Comparison of ENCODE assay signal across 1 cellular context in the genomic region with DNA sequence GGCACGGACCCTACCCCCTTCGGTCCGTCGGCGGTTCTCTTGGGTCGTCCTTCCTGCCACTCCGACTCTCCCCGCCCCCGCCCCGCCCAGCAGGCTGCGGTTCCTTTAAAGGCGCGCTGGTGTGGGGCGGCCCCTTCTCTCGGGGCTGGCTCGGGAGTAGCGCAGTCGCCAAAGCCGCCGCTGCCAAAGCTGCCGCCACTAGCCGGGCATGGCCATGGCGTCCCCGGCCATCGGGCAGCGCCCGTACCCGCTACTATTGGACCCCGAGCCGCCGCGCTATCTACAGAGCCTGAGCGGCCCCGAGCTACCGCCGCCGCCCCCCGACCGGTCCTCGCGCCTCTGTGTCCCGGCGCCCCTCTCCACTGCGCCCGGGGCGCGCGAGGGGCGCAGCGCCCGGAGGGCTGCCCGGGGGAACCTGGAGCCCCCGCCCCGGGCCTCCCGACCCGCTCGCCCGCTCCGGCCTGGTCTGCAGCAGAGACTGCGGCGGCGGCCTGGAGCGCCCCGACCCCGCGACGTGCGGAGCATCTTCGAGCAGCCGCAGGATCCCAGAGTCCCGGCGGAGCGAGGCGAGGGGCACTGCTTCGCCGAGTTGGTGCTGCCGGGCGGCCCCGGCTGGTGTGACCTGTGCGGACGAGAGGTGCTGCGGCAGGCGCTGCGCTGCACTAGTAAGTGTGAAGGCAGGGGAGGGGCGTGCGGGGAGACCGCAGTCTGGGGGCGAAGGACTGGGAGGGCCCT.
A peak's percentile ranks its signal among the peaks of the same experiment; 100 is the strongest.
TF ChIP-seq lines count a peak whose summit lies in the region.

A gene with protein sequence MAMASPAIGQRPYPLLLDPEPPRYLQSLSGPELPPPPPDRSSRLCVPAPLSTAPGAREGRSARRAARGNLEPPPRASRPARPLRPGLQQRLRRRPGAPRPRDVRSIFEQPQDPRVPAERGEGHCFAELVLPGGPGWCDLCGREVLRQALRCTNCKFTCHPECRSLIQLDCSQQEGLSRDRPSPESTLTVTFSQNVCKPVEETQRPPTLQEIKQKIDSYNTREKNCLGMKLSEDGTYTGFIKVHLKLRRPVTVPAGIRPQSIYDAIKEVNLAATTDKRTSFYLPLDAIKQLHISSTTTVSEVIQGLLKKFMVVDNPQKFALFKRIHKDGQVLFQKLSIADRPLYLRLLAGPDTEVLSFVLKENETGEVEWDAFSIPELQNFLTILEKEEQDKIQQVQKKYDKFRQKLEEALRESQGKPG (plus strand): TSS at position 137 of the 735 bp plus-strand sequence. CDS start 72 bp downstream, at position 209.

TF ChIP-seq in K562, 482 proteins besides CTCF, POLR2A, EP300 and RAD21 (continued from another document and continues in another):
- no peak for TF ChIP-seq ETV5 (CRISPR knock-in tag; IDR thresholded peaks at IDR 0.05; ENCODE audit: low read depth)
- TF ChIP-seq SUPT5H (IDR thresholded peaks at IDR 0.05), result no peak; the same call in 1 of the 2 replicates
- TF ChIP-seq, protein P1, sequence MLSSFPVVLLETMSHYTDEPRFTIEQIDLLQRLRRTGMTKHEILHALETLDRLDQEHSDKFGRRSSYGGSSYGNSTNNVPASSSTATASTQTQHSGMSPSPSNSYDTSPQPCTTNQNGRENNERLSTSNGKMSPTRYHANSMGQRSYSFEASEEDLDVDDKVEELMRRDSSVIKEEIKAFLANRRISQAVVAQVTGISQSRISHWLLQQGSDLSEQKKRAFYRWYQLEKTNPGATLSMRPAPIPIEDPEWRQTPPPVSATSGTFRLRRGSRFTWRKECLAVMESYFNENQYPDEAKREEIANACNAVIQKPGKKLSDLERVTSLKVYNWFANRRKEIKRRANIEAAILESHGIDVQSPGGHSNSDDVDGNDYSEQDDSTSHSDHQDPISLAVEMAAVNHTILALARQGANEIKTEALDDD (IDR thresholded peaks at IDR 0.05), result no peak
- TF ChIP-seq ELF4 (CRISPR knock-in tag; IDR thresholded peaks at IDR 0.05), result no peak
- no peak for TF ChIP-seq BRD9 (IDR thresholded peaks at IDR 0.05; ENCODE audit: low read depth, partially characterized antibody)
- TF ChIP-seq GTF2F1 (IDR thresholded peaks at IDR 0.05; ENCODE audit: low read depth, low read length), result no peak
- no peak for TF ChIP-seq BHLHE40 (IDR thresholded peaks at IDR 0.05; ENCODE audit: low read length)
- TF ChIP-seq DMBX1 (CRISPR knock-in tag; IDR thresholded peaks at IDR 0.05; ENCODE audit: borderline replicate concordance), result no peak
- TF ChIP-seq CAMTA2 (CRISPR knock-in tag; conservative IDR thresholded peaks at IDR 0.05), result no peak
- TF ChIP-seq ZNF197 (CRISPR knock-in tag; IDR thresholded peaks at IDR 0.05; ENCODE audit: low read depth), result no peak
- TF ChIP-seq, protein P2, sequence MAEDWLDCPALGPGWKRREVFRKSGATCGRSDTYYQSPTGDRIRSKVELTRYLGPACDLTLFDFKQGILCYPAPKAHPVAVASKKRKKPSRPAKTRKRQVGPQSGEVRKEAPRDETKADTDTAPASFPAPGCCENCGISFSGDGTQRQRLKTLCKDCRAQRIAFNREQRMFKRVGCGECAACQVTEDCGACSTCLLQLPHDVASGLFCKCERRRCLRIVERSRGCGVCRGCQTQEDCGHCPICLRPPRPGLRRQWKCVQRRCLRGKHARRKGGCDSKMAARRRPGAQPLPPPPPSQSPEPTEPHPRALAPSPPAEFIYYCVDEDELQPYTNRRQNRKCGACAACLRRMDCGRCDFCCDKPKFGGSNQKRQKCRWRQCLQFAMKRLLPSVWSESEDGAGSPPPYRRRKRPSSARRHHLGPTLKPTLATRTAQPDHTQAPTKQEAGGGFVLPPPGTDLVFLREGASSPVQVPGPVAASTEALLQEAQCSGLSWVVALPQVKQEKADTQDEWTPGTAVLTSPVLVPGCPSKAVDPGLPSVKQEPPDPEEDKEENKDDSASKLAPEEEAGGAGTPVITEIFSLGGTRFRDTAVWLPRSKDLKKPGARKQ (CRISPR knock-in tag; IDR thresholded peaks at IDR 0.05), result no peak
- no peak for TF ChIP-seq ZNF146 (CRISPR knock-in tag; IDR thresholded peaks at IDR 0.05; ENCODE audit: unreplicated experiment)
- TF ChIP-seq, protein P3, sequence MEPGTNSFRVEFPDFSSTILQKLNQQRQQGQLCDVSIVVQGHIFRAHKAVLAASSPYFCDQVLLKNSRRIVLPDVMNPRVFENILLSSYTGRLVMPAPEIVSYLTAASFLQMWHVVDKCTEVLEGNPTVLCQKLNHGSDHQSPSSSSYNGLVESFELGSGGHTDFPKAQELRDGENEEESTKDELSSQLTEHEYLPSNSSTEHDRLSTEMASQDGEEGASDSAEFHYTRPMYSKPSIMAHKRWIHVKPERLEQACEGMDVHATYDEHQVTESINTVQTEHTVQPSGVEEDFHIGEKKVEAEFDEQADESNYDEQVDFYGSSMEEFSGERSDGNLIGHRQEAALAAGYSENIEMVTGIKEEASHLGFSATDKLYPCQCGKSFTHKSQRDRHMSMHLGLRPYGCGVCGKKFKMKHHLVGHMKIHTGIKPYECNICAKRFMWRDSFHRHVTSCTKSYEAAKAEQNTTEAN (CRISPR knock-in tag; IDR thresholded peaks at IDR 0.05), result 0 out of 2 replicates have a peak, but pooled peaks have one; percentile 0
- no peak for TF ChIP-seq JUNB (CRISPR knock-in tag; conservative IDR thresholded peaks at IDR 0.05)
- TF ChIP-seq PHF20 (IDR thresholded peaks at IDR 0.05; ENCODE audit: partially characterized antibody), result no peak
- no peak for TF ChIP-seq TAF9B (IDR thresholded peaks at IDR 0.05; ENCODE audit: partially characterized antibody)
- TF ChIP-seq, protein P4, sequence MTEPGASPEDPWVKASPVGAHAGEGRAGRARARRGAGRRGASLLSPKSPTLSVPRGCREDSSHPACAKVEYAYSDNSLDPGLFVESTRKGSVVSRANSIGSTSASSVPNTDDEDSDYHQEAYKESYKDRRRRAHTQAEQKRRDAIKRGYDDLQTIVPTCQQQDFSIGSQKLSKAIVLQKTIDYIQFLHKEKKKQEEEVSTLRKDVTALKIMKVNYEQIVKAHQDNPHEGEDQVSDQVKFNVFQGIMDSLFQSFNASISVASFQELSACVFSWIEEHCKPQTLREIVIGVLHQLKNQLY (CRISPR knock-in tag; conservative IDR thresholded peaks at IDR 0.05), result no peak
- TF ChIP-seq, protein P5, sequence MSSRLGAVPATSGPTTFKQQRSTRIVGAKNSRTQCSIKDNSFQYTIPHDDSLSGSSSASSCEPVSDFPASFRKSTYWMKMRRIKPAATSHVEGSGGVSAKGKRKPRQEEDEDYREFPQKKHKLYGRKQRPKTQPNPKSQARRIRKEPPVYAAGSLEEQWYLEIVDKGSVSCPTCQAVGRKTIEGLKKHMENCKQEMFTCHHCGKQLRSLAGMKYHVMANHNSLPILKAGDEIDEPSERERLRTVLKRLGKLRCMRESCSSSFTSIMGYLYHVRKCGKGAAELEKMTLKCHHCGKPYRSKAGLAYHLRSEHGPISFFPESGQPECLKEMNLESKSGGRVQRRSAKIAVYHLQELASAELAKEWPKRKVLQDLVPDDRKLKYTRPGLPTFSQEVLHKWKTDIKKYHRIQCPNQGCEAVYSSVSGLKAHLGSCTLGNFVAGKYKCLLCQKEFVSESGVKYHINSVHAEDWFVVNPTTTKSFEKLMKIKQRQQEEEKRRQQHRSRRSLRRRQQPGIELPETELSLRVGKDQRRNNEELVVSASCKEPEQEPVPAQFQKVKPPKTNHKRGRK (tag; IDR thresholded peaks at IDR 0.05), result no peak
- peak; percentile 14; the same call in 1 of the 2 replicates for TF ChIP-seq CREM (IDR thresholded peaks at IDR 0.05; ENCODE audit: low read depth)
- TF ChIP-seq, protein P6, sequence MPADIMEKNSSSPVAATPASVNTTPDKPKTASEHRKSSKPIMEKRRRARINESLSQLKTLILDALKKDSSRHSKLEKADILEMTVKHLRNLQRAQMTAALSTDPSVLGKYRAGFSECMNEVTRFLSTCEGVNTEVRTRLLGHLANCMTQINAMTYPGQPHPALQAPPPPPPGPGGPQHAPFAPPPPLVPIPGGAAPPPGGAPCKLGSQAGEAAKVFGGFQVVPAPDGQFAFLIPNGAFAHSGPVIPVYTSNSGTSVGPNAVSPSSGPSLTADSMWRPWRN (IDR thresholded peaks at IDR 0.05; ENCODE audit: low read depth), result no peak
- TF ChIP-seq ZNF224 (CRISPR knock-in tag; IDR thresholded peaks at IDR 0.05), result no peak
- TF ChIP-seq FOXM1 (IDR thresholded peaks at IDR 0.05; ENCODE audit: low read depth), result no peak
- TF ChIP-seq FOXM1 (CRISPR knock-in tag; IDR thresholded peaks at IDR 0.05; ENCODE audit: low read depth), result 0 out of 2 replicates have a peak, but pooled peaks have one; percentile 9
- TF ChIP-seq YBX1 (IDR thresholded peaks at IDR 0.05), result no peak
- TF ChIP-seq SAP30 (IDR thresholded peaks at IDR 0.05; ENCODE audit: borderline replicate concordance, insufficient read depth, low read depth, low read length, poor library complexity, severe bottlenecking), result no peak
- TF ChIP-seq, protein P7, sequence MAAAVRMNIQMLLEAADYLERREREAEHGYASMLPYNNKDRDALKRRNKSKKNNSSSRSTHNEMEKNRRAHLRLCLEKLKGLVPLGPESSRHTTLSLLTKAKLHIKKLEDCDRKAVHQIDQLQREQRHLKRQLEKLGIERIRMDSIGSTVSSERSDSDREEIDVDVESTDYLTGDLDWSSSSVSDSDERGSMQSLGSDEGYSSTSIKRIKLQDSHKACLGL (CRISPR knock-in tag; IDR thresholded peaks at IDR 0.05; ENCODE audit: borderline replicate concordance, poor library complexity, severe bottlenecking), result no peak
- TF ChIP-seq, protein P8, sequence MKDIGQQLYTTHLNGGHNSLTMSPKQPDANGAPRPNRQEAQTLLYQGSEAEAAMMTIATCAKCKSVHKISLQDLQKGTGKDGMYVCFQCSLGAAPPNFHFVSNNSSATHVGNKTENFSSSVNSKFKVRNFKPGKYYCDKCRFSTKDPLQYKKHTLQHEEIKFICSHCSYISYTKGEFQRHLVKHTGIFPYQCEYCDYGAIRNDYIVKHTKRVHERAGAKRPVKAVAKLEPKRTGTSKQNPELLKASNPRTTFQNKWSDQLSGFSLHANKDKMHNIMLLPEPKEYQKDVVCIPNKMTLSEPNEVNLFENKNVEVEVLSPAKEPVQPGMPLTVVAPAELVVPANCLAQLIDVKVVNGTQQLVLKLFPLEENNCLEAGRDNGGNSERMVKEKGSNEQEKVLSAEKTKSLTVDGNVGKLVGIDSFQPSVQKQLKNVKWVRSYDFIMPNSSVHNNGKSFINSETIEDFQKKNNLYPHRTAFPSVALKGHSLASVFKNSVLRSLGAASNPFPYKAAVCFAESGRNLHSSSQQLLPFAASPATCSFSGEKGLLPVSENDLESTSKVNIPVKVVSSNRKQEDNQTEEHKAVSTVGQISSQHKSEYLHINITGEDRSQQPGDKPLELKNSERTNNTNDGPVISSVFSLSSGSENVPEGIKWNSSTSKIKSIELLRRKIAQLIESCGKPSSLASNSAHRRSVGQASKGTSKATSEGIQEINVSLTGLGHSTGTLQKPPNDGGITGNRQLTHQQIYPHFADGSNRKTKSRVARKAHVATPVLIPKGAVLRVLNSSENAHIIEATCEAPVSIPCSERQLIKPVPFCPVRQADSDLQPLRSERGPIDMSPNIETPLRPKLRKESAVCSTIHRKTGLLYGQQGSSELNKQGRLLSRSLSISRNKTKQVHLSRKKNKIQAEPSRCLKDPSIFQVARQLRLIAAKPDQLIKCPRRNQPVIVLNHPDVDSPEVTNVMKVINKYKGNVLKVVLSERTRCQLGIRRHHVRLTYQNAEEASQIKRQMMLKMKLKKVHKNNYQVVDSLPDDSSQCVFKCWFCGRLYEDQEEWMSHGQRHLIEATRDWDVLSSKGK (CRISPR knock-in tag; IDR thresholded peaks at IDR 0.05), result no peak
- TF ChIP-seq, protein P9, sequence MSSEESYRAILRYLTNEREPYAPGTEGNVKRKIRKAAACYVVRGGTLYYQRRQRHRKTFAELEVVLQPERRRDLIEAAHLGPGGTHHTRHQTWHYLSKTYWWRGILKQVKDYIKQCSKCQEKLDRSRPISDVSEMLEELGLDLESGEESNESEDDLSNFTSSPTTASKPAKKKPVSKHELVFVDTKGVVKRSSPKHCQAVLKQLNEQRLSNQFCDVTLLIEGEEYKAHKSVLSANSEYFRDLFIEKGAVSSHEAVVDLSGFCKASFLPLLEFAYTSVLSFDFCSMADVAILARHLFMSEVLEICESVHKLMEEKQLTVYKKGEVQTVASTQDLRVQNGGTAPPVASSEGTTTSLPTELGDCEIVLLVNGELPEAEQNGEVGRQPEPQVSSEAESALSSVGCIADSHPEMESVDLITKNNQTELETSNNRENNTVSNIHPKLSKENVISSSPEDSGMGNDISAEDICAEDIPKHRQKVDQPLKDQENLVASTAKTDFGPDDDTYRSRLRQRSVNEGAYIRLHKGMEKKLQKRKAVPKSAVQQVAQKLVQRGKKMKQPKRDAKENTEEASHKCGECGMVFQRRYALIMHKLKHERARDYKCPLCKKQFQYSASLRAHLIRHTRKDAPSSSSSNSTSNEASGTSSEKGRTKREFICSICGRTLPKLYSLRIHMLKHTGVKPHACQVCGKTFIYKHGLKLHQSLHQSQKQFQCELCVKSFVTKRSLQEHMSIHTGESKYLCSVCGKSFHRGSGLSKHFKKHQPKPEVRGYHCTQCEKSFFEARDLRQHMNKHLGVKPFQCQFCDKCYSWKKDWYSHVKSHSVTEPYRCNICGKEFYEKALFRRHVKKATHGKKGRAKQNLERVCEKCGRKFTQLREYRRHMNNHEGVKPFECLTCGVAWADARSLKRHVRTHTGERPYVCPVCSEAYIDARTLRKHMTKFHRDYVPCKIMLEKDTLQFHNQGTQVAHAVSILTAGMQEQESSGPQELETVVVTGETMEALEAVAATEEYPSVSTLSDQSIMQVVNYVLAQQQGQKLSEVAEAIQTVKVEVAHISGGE (CRISPR knock-in tag; IDR thresholded peaks at IDR 0.05), result no peak
- no peak for TF ChIP-seq HDAC1 (IDR thresholded peaks at IDR 0.05)
- no peak for TF ChIP-seq RFX5 (IDR thresholded peaks at IDR 0.05; ENCODE audit: low read depth, low read length)
- TF ChIP-seq ZNF436 (CRISPR knock-in tag; IDR thresholded peaks at IDR 0.05), result no peak
- TF ChIP-seq ZNF695 (CRISPR knock-in tag; IDR thresholded peaks at IDR 0.05), result no peak
- TF ChIP-seq SRSF9 (IDR thresholded peaks at IDR 0.05; ENCODE audit: borderline replicate concordance, low read depth, low read length), result no peak
- TF ChIP-seq, protein P10, sequence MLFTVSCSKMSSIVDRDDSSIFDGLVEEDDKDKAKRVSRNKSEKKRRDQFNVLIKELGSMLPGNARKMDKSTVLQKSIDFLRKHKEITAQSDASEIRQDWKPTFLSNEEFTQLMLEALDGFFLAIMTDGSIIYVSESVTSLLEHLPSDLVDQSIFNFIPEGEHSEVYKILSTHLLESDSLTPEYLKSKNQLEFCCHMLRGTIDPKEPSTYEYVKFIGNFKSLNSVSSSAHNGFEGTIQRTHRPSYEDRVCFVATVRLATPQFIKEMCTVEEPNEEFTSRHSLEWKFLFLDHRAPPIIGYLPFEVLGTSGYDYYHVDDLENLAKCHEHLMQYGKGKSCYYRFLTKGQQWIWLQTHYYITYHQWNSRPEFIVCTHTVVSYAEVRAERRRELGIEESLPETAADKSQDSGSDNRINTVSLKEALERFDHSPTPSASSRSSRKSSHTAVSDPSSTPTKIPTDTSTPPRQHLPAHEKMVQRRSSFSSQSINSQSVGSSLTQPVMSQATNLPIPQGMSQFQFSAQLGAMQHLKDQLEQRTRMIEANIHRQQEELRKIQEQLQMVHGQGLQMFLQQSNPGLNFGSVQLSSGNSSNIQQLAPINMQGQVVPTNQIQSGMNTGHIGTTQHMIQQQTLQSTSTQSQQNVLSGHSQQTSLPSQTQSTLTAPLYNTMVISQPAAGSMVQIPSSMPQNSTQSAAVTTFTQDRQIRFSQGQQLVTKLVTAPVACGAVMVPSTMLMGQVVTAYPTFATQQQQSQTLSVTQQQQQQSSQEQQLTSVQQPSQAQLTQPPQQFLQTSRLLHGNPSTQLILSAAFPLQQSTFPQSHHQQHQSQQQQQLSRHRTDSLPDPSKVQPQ (CRISPR knock-in tag; IDR thresholded peaks at IDR 0.05; ENCODE audit: borderline replicate concordance), result no peak
- TF ChIP-seq ZNF586 (CRISPR knock-in tag; conservative IDR thresholded peaks at IDR 0.05), result no peak
- no peak for TF ChIP-seq ZNF584 (CRISPR knock-in tag; IDR thresholded peaks at IDR 0.05; ENCODE audit: low read depth)
